In genomic region chr2:201137505-201138400, GRCh38 we compare ENCODE assay signal across 21 cellular contexts. TPM values are rescaled to one million over a fixed set of nuclear protein-coding genes. Genes with fewer than 3 reads are reported as not detected.
DNase-seq lines count a peak whose midpoint lies in the region; ATAC-seq and TF ChIP-seq lines count a peak whose summit lies in the region.
"Had no signal": no experiment of that assay in that cellular context is flagged by ENCODE, and none has a peak within 500 bp of the region (broad histone marks: within the 10 kb centered on the region; RNA-seq: fewer than 3 reads in every experiment).

No MANE protein-coding gene starts in this region.

- H3K27me3 Mint-ChIP-seq in activated CD4-positive, alpha-beta T cell treated with anti-CD3 and anti-CD28 coated beads for 36 hours, result no peaks in the 10 kb centered on the region
- H3K27me3 Mint-ChIP-seq in HFFc6 (ENCODE audit: insufficient read depth), result no peaks in the 10 kb centered on the region; the same call in 1 of the 2 replicates
- H3K27me3 Mint-ChIP-seq: T-helper 17 cell had no signal

- no peak overlapping the region for H3K4me3 ChIP-seq in right cardiac atrium (ENCODE audit: low read length)
- no peak overlapping the region for H3K4me3 ChIP-seq in psoas muscle
- H3K4me3 ChIP-seq: esophagus muscularis mucosa, lung, ovary had no signal

- peak overlapping the region; percentile 55 for H3K27ac Mint-ChIP-seq in activated CD4-positive, alpha-beta T cell treated with anti-CD3 and anti-CD28 coated beads for 36 hours
- 0 out of 2 replicates have a peak overlapping the region, but pooled peaks have one; percentile 43 for H3K27ac Mint-ChIP-seq in HFFc6

- POLR2A ChIA-PET in activated CD4-positive, alpha-beta T cell treated with anti-CD3 and anti-CD28 coated beads for 36 hours (lab: Charles Lee), result interaction anchor here (0.6 to 1.1 kb wide), 3 partner anchors 11 to 34 kb away, joined by 3 to 4 read pairs (median 3); no protein-coding TSS in a partner anchor
- POLR2A ChIA-PET in RWPE1 (lab: Yijun Ruan, JAX; ENCODE audit: low non-redundant PET), result no interaction called here

- intact Hi-C loops in activated CD4-positive, alpha-beta T cell treated with anti-CD3 and anti-CD28 coated beads for 36 hours (cut with DNase I, micrococcal nuclease), result no loop called here
- intact Hi-C loops in right cardiac atrium (cut with DNase I), result no loop called here
- intact Hi-C loops in psoas muscle (cut with DNase I), result no loop called here

- DNase-seq in activated CD4-positive, alpha-beta T cell treated with anti-CD3 and anti-CD28 coated beads for 36 hours, result no peak
- no peak for DNase-seq in activated CD4-positive, alpha-beta T cell treated with anti-CD3 and anti-CD28 coated beads, Interleukin-2, amount 50 U/mL, for 4 hours
- DNase-seq in HFFc6, result no peak
- peak in 1 of 3 donors; percentile 40 for DNase-seq in right cardiac atrium
- no peak for DNase-seq in psoas muscle
- DNase-seq in NCI-H69 (lab: John Stamatoyannopoulos, UW), result no peak
- no peak for DNase-seq in RWPE1 (ENCODE audit: low spot score)
- DNase-seq: activated effector memory CD4-positive, alpha-beta T cell treated with Interleukin-2 at 50 U/mL for 16 hours; caudate nucleus; EL; H7; NCI-H526 treated with DMSO at 0.1 percent for 48 hours; ovary; SIG-M5; stimulated activated CD4-positive, alpha-beta T cell treated with anti-CD3 and anti-CD28 coated beads, Interleukin-1b, Interleukin-23, amount 100 ng/mL, for 48 hours; T-helper 17 cell had no signal

- 96% methylated on average over 28 of the region's 28 CpGs for whole genome bisulfite sequencing in right cardiac atrium
- 92 to 94% (median 94%) methylated on average over 28 of the region's 28 CpGs for WGBS in psoas muscle, 3 donors

- H3K4me1 ChIP-seq in right cardiac atrium (ENCODE audit: control insufficient read depth, insufficient read depth, low read length) (peaks cover 14% of the 10 kb centered on the region), psoas muscle (peaks cover 53% of the 10 kb centered on the region)

- peaks cover 60% of the 10 kb centered on the region for H3K4me1 Mint-ChIP-seq in activated CD4-positive, alpha-beta T cell treated with anti-CD3 and anti-CD28 coated beads for 36 hours
- H3K4me1 Mint-ChIP-seq in HFFc6 (ENCODE audit: low read depth), result peaks cover 40% of the 10 kb centered on the region

- peaks cover 78% of the 10 kb centered on the region for H3K36me3 Mint-ChIP-seq in activated CD4-positive, alpha-beta T cell treated with anti-CD3 and anti-CD28 coated beads for 36 hours (ENCODE audit: low read depth)
- H3K36me3 Mint-ChIP-seq in HFFc6 (ENCODE audit: low read depth), result peaks cover 61% of the 10 kb centered on the region

- H3K4me3 Mint-ChIP-seq in activated CD4-positive, alpha-beta T cell treated with anti-CD3 and anti-CD28 coated beads for 36 hours, result no peak overlapping the region
- no peak overlapping the region for H3K4me3 Mint-ChIP-seq in HFFc6
- H3K4me3 Mint-ChIP-seq: T-helper 17 cell had no signal

- H3K9me3 Mint-ChIP-seq in activated CD4-positive, alpha-beta T cell treated with anti-CD3 and anti-CD28 coated beads for 36 hours (ENCODE audit: low read depth), result no peaks in the 10 kb centered on the region
- no peaks in the 10 kb centered on the region for H3K9me3 Mint-ChIP-seq in HFFc6

- H3K36me3 ChIP-seq in psoas muscle (ENCODE audit: insufficient read depth in 1 of 2, low read depth in 1 of 2), result peaks cover 9 to 100% of the 10 kb centered on the region in 2 donors
- H3K36me3 ChIP-seq: ovary had no signal

- CTCF ChIA-PET in activated CD4-positive, alpha-beta T cell treated with anti-CD3 and anti-CD28 coated beads for 36 hours (lab: Charles Lee), result interaction anchor here (1.0 to 1.1 kb wide), 2 partner anchors 17 to 45 kb away, joined by 3 to 4 read pairs; partner anchors contain the start of gene CASP10
- CTCF ChIA-PET in RWPE1 (lab: Yijun Ruan, JAX), result interaction anchor here (0.6 to 1.1 kb wide), 5 partner anchors 7 to 820 kb away, joined by 3 to 4 read pairs (median 3); no protein-coding TSS in a partner anchor

- H3K9me3 ChIP-seq in right cardiac atrium (ENCODE audit: control insufficient read depth, low read length), result no peaks in the 10 kb centered on the region
- no peaks in the 10 kb centered on the region for H3K9me3 ChIP-seq in psoas muscle
- H3K9me3 ChIP-seq: esophagus muscularis mucosa, ovary had no signal

- no peak overlapping the region for H3K27ac ChIP-seq in right cardiac atrium (ENCODE audit: low read length)
- no peak overlapping the region for H3K27ac ChIP-seq in psoas muscle
- no peak overlapping the region for H3K27ac ChIP-seq in RWPE1
- H3K27ac ChIP-seq: 22Rv1, ovary, VCaP had no signal

- ATAC-seq in activated CD4-positive, alpha-beta T cell treated with anti-CD3 and anti-CD28 coated beads for 36 hours, result no peak
- ATAC-seq in right cardiac atrium, result peak; percentile 34 to 38
- ATAC-seq in psoas muscle, result peak; percentile 4 to 37 (median 22)
- no peak for ATAC-seq in HG03520 (IDR thresholded peaks at IDR 0.05; ENCODE audit: unreplicated experiment)
- ATAC-seq: T-helper 17 cell had no signal

- TF ChIP-seq CTCF in HFFc6 (IDR thresholded peaks at IDR 0.05) (no peak), psoas muscle (IDR thresholded peaks at IDR 0.05) (no peak), RWPE1 (conservative IDR thresholded peaks at IDR 0.05; ENCODE audit: low read depth) (no peak)

- H3K27me3 ChIP-seq in right cardiac atrium (ENCODE audit: control insufficient read depth, insufficient read depth), result no peaks in the 10 kb centered on the region
- H3K27me3 ChIP-seq in psoas muscle (ENCODE audit: insufficient read depth in 3 of 3, low read length in 2 of 3), result no peaks in the 10 kb centered on the region
- H3K27me3 ChIP-seq: esophagus muscularis mucosa, ovary had no signal

RNA-seq across cellular contexts. Expression of gene CFLAR, which starts 21.8 kb away (rescaled TPM):
- total RNA-seq in activated CD4-positive, alpha-beta T cell treated with anti-CD3 and anti-CD28 coated beads for 36 hours, result 100 to 1,000 TPM; 255 to 270 TPM
- 10 to 100 TPM; 56.0 to 65.1 (median 59.1) TPM for total RNA-seq in HFFc6 (2021; fragmentation: NEBNext Ultra II Directional; extraction: Animal tissue kit (Norgen Biotek cat#: 25700))
- total RNA-seq in right cardiac atrium (100 to 1,000 TPM; 232 to 310 (median 267) TPM), psoas muscle (100 to 1,000 TPM; 180 to 358 (median 346) TPM)
- polyA plus RNA-seq in right cardiac atrium (134 TPM), psoas muscle (100 to 1,000 TPM in 2 of 3 donors, 10 to 100 TPM in 1; 84.7 to 340 (median 239) TPM)

RNA-seq across cellular contexts. Expression of gene CASP10, which starts 45.2 kb away (rescaled TPM):
- 10 to 100 TPM; 12.2 to 16.8 TPM for total RNA-seq in activated CD4-positive, alpha-beta T cell treated with anti-CD3 and anti-CD28 coated beads for 36 hours
- total RNA-seq in HFFc6 (2021; fragmentation: NEBNext Ultra II Directional; extraction: Animal tissue kit (Norgen Biotek cat#: 25700)), result 1 to 10 TPM in 4 of 6 experiments, under 1 TPM in 2; 0.36 to 1.9 (median 1.6) TPM
- 1 to 10 TPM; 5.3 to 6.8 (median 5.8) TPM for total RNA-seq in right cardiac atrium
- polyA plus RNA-seq in right cardiac atrium, result 3.6 TPM
- 1 to 10 TPM; 2.3 to 3.8 (median 2.8) TPM for total RNA-seq in psoas muscle
- 1 to 10 TPM in 2 of 3 donors, under 1 TPM in 1; 0.90 to 1.3 (median 1.2) TPM for polyA plus RNA-seq in psoas muscle

Comparison
In these comparisons a context has a peak if more than half of its experiments do, and no peak if none do; other contexts are left out.
1. ATAC-seq: peak in right cardiac atrium (2 of 2) and psoas muscle (4 of 4); none in activated CD4-positive, alpha-beta T cell treated with anti-CD3 and anti-CD28 coated beads for 36 hours (single experiment) and HG03520 (single experiment).